In genomic region chr10:67438605-67439258, GRCh38 we compare ENCODE assay signal across 16 cellular contexts.
"Had no signal": no experiment of that assay in that cellular context is flagged by ENCODE, and none has a peak within 500 bp of the region (broad histone marks: within the 10 kb centered on the region; RNA-seq: fewer than 3 reads in every experiment).

No MANE protein-coding gene starts in this region.

- H3K9me3 ChIP-seq: adrenal gland, gastrocnemius medialis, sigmoid colon, testis had no signal

- ATAC-seq: gastrocnemius medialis had no signal

- H3K4me1 Mint-ChIP-seq: activated B cell treated with CpG ODN at 0.5 μM for 24 hours; activated CD4-positive, alpha-beta T cell treated with anti-CD3 and anti-CD28 coated beads, Interleukin-2, amount 10 ng/mL, durations not matched to agents 7 days and 5 days; activated naive CD4-positive, alpha-beta T cell treated with anti-CD3 and anti-CD28 coated beads, Interleukin-2, amount 10 ng/mL, durations not matched to agents 7 days and 5 days; central memory CD8-positive, alpha-beta T cell; neural crest cell had no signal

- H3K36me3 Mint-ChIP-seq: activated naive CD4-positive, alpha-beta T cell treated with anti-CD3 and anti-CD28 coated beads, Interleukin-2, amount 10 ng/mL, durations not matched to agents 7 days and 5 days had no signal

- H3K36me3 ChIP-seq: adrenal gland, gastrocnemius medialis, sigmoid colon had no signal

- H3K4me1 ChIP-seq: adrenal gland, sigmoid colon, testis had no signal

- H3K4me3 Mint-ChIP-seq: activated B cell treated with CpG ODN at 0.5 μM for 24 hours; activated CD4-positive, alpha-beta T cell treated with anti-CD3 and anti-CD28 coated beads, Interleukin-2, amount 10 ng/mL, durations not matched to agents 7 days and 5 days; activated naive CD4-positive, alpha-beta T cell treated with anti-CD3 and anti-CD28 coated beads, Interleukin-2, amount 10 ng/mL, durations not matched to agents 7 days and 5 days; central memory CD8-positive, alpha-beta T cell; neural crest cell; stimulated activated naive CD8-positive, alpha-beta T cell treated with anti-CD3 and anti-CD28 coated beads, Interleukin-15, Interleukin-2, amounts not matched to agents 100 ng/mL and 50 ng/mL, for 24 hours; T-helper 1 cell treated with Interleukin-12 subunit alpha and Interleukin-12 subunit beta and Interleukin-4 antibody, amounts not matched to agents 30 μg/mL and 1 μg/mL, for 36 hours had no signal

- H3K4me3 ChIP-seq: adrenal gland, gastrocnemius medialis, sigmoid colon, testis had no signal

- DNase-seq: activated B cell treated with CpG ODN at 0.5 μM for 24 hours; activated CD4-positive, alpha-beta T cell treated with anti-CD3 and anti-CD28 coated beads, Interleukin-2, amount 10 ng/mL, durations not matched to agents 7 days and 5 days; activated naive CD4-positive, alpha-beta T cell treated with anti-CD3 and anti-CD28 coated beads, Interleukin-2, amount 10 ng/mL, durations not matched to agents 7 days and 5 days; adrenal gland; effector memory CD4-positive, alpha-beta T cell; gastrocnemius medialis; sigmoid colon; stimulated activated CD4-positive, alpha-beta T cell treated with anti-CD3 and anti-CD28 coated beads, Interleukin-2, amount 100 ng/mL, for 48 hours; stimulated activated CD8-positive, alpha-beta memory T cell treated with anti-CD3 and anti-CD28 coated beads, Interleukin-4, amount 100 ng/mL, for 48 hours; testis had no signal

- H3K9me3 Mint-ChIP-seq: activated naive CD4-positive, alpha-beta T cell treated with anti-CD3 and anti-CD28 coated beads, Interleukin-2, amount 10 ng/mL, durations not matched to agents 7 days and 5 days had no signal

- H3K27ac ChIP-seq: adrenal gland, epithelial cell of prostate, gastrocnemius medialis, sigmoid colon, testis had no signal

- H3K27ac Mint-ChIP-seq: activated B cell treated with CpG ODN at 0.5 μM for 24 hours; activated CD4-positive, alpha-beta T cell treated with anti-CD3 and anti-CD28 coated beads, Interleukin-2, amount 10 ng/mL, durations not matched to agents 7 days and 5 days; activated naive CD4-positive, alpha-beta T cell treated with anti-CD3 and anti-CD28 coated beads, Interleukin-2, amount 10 ng/mL, durations not matched to agents 7 days and 5 days; activated T-helper 2 cell treated with anti-CD3 and anti-CD28 coated beads, Interferon-gamma antibody, Interleukin-2, Interleukin-4, amounts not matched to agents 10 μg/mL and 5 μg/mL and 100 μg/mL, durations not matched to agents 14 hours and 24 hours and 36 hours; stimulated activated naive CD8-positive, alpha-beta T cell treated with anti-CD3 and anti-CD28 coated beads, Interleukin-15, Interleukin-2, amounts not matched to agents 100 ng/mL and 50 ng/mL, for 24 hours; T-helper 1 cell treated with Interleukin-12 subunit alpha and Interleukin-12 subunit beta and Interleukin-4 antibody, amounts not matched to agents 30 μg/mL and 1 μg/mL, for 36 hours had no signal

- H3K27me3 ChIP-seq: adrenal gland, gastrocnemius medialis, sigmoid colon, testis had no signal

- H3K27me3 Mint-ChIP-seq: activated B cell treated with CpG ODN at 0.5 μM for 24 hours; activated CD4-positive, alpha-beta T cell treated with anti-CD3 and anti-CD28 coated beads, Interleukin-2, amount 10 ng/mL, durations not matched to agents 7 days and 5 days; activated naive CD4-positive, alpha-beta T cell treated with anti-CD3 and anti-CD28 coated beads, Interleukin-2, amount 10 ng/mL, durations not matched to agents 7 days and 5 days; stimulated activated naive CD8-positive, alpha-beta T cell treated with anti-CD3 and anti-CD28 coated beads, Interleukin-15, Interleukin-2, amounts not matched to agents 100 ng/mL and 50 ng/mL, for 24 hours had no signal
